In the genomic region with DNA sequence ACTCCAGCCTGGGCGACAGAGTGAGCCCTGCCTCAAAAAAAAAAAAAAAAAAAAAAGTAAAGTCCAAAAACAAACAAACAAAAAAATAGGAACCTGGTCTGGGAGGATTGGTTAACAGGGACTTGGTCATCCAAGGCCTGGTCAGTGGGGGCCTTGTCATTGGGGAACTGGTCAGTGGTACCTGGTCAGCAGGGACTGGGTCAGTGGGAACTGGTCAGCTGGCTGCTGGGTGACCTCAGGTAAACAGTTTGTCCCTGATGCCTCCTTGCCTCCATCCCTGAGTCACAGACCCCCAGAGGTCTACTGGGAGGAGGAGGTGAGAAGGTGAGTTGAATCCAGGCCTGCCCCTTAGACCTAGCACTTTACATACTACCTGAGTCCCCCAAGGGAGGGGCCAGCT, we compare ENCODE assay signal across 27 cellular contexts.
"Had no signal": no experiment of that assay in that cellular context is flagged by ENCODE, and none has a peak within 500 bp of the region (broad histone marks: within the 10 kb centered on the region; RNA-seq: fewer than 3 reads in every experiment).

No MANE protein-coding gene starts in this region.

- H3K27ac ChIP-seq: ovary, parathyroid adenoma, psoas muscle, right lobe of liver, sigmoid colon, stomach, thoracic aorta, thyroid gland, tibial nerve, upper lobe of left lung, vagina had no signal

- H3K27ac Mint-ChIP-seq: naive B cell; natural killer cell treated with Interleukin-12 subunit alpha and Interleukin-12 subunit beta and Interleukin-15 and Interleukin-18, amount 100 ng/mL, for 72 hours; nephron progenitor cell; progenitor cell of endocrine pancreas; stimulated activated naive B cell treated with anti-CD40 and anti-IgM and Interleukin-4, amounts not matched to agents 10 μg/mL and 1 μg/mL and 100 μg/mL, for 72 hours had no signal

- H3K27me3 ChIP-seq: ovary, right lobe of liver, sigmoid colon, stomach, thyroid gland, tibial nerve, upper lobe of left lung, vagina had no signal

- H3K4me3 Mint-ChIP-seq: naive thymus-derived CD8-positive, alpha-beta T cell; natural killer cell treated with Interleukin-12 subunit alpha and Interleukin-12 subunit beta and Interleukin-15 and Interleukin-18, amount 100 ng/mL, for 72 hours; nephron progenitor cell; neural crest cell; stimulated activated naive B cell treated with anti-CD40 and anti-IgM and Interleukin-4, amounts not matched to agents 10 μg/mL and 1 μg/mL and 100 μg/mL, for 72 hours had no signal

- H3K36me3 Mint-ChIP-seq: naive B cell; naive thymus-derived CD8-positive, alpha-beta T cell; natural killer cell treated with Interleukin-12 subunit alpha and Interleukin-12 subunit beta and Interleukin-15 and Interleukin-18, amount 100 ng/mL, for 72 hours; stimulated activated naive B cell treated with anti-CD40 and anti-IgM and Interleukin-4, amounts not matched to agents 10 μg/mL and 1 μg/mL and 100 μg/mL, for 72 hours had no signal

- ATAC-seq: naive thymus-derived CD8-positive, alpha-beta T cell; natural killer cell treated with Interleukin-12 subunit alpha and Interleukin-12 subunit beta and Interleukin-15 and Interleukin-18, amount 100 ng/mL, for 72 hours; psoas muscle; right cardiac atrium; right lobe of liver; stimulated activated naive B cell treated with anti-CD40 and anti-IgM and Interleukin-4, amounts not matched to agents 10 μg/mL and 1 μg/mL and 100 μg/mL, for 72 hours had no signal

- H3K9me3 ChIP-seq: ovary, psoas muscle, right lobe of liver, sigmoid colon, thoracic aorta, thyroid gland, upper lobe of left lung, vagina had no signal

- H3K4me1 Mint-ChIP-seq: nephron progenitor cell, neural crest cell had no signal

- H3K79me2 ChIP-seq: parathyroid adenoma had no signal

- H3K4me1 ChIP-seq: parathyroid adenoma, psoas muscle, right lobe of liver, sigmoid colon, stomach, thyroid gland, tibial nerve, upper lobe of left lung, vagina had no signal

- H3K9ac ChIP-seq: parathyroid adenoma had no signal

- H3K36me3 ChIP-seq: ovary, right lobe of liver, sigmoid colon, stomach, thoracic aorta, thyroid gland, tibial nerve, upper lobe of left lung, vagina had no signal

- H3K4me3 ChIP-seq: ovary, psoas muscle, right lobe of liver, sigmoid colon, stomach, thoracic aorta, thyroid gland, tibial nerve, upper lobe of left lung, vagina had no signal

- DNase-seq: naive B cell; naive thymus-derived CD8-positive, alpha-beta T cell; nephron progenitor cell; occipital lobe; ovary; psoas muscle; right cardiac atrium; sigmoid colon; small intestine; stimulated activated CD4-positive, alpha-beta T cell treated with anti-CD3 and anti-CD28 coated beads, Interleukin-15, amount 100 ng/mL, for 24 hours; stimulated activated CD4-positive, alpha-beta T cell treated with anti-CD3 and anti-CD28 coated beads, Interleukin-2, amount 100 ng/mL, for 24 hours; stimulated activated CD4-positive, alpha-beta T cell treated with anti-CD3 and anti-CD28 coated beads, Interleukin-2, amount 100 ng/mL, for 48 hours; stimulated activated CD4-positive, alpha-beta T cell treated with anti-CD3 and anti-CD28 coated beads, Interleukin-4, amount 100 ng/mL, for 24 hours; stimulated activated naive B cell treated with anti-CD40 and anti-IgM and Interleukin-4, amounts not matched to agents 10 μg/mL and 1 μg/mL and 100 μg/mL, for 72 hours; stimulated activated naive CD4-positive, alpha-beta T cell treated with Interleukin-2 at 50 U/mL for 16 hours; stomach; thyroid gland; trophoblast cell; upper lobe of left lung had no signal

- H2AFZ ChIP-seq: parathyroid adenoma had no signal

- H3K9me3 Mint-ChIP-seq: naive thymus-derived CD8-positive, alpha-beta T cell; natural killer cell treated with Interleukin-12 subunit alpha and Interleukin-12 subunit beta and Interleukin-15 and Interleukin-18, amount 100 ng/mL, for 72 hours; neural crest cell; stimulated activated naive B cell treated with anti-CD40 and anti-IgM and Interleukin-4, amounts not matched to agents 10 μg/mL and 1 μg/mL and 100 μg/mL, for 72 hours had no signal
